Comparison of ENCODE assay signal across 8 cellular contexts in the genomic region with DNA sequence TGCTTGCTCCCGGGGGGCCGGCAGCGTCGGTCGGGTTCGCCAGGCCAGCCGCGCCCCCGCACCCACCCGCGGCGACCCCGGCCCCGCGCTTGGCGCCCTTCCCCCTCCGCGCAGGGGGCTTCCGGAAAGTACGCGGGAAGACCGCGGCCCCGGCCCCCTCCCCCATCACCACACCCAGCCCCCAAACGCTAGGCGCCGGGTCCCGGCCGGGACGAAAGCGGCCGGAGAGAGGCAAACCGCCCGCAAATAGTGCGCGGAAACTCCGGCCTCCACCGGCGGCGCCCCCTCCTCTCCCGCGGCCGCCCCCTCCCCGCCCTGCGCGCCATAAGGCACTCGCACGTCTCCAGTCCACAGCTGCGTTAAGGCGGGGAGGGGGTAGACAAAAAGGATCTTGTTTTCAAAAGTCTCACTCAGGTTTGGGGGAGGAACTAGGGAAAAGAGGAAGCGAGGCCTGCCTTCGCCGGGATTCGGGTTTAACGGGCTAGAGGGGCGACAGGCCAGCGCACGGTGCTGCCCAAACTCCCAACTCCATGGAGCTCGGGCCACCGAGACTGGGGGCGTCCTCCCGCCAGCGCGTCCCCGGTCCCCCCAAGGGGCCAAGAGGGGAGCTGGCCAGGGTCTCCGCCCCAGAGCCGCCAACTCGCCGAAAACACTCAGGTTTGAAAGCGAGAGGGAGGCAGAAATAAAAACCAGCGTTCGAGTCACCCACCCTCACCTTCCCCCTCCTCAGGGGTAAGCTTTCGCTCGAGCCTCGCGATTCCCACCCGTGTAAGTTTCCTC. TPM values are rescaled to one million over a fixed set of nuclear protein-coding genes. Genes with fewer than 3 reads are reported as not detected.
A peak's percentile ranks its signal among the peaks of the same experiment; 100 is the strongest.
DNase-seq lines count a peak whose midpoint lies in the region; ATAC-seq, FAIRE-seq and TF ChIP-seq lines count a peak whose summit lies in the region.

No MANE protein-coding gene starts in this region.

- peaks cover 45% of the 10 kb centered on the region for H3K36me3 Mint-ChIP-seq in Caco-2 (ENCODE audit: insufficient read depth, unreplicated experiment)

- CTCF ChIA-PET in Caco-2 (lab: Charles Lee), result interaction anchor here (2.4 kb wide), 2 partner anchors 10 to 57 kb away, joined by 6 to 9 read pairs; no protein-coding TSS in a partner anchor

- POLR2A ChIA-PET in Caco-2 (lab: Charles Lee), result no interaction called here

- intact Hi-C loops in Caco-2 (cut with micrococcal nuclease; ENCODE audit: unreplicated experiment), result loop anchor here (5.0 kb wide), 1 partner anchor 58 kb away; no protein-coding TSS in a partner anchor

- FAIRE-seq in bronchial epithelial cell (lab: Jason Lieb, UNC), result no peak

- BruUV-seq in Caco-2 (replicated peaks; lab: Mats Ljungman, UMichigan), result no TSS peak

- H3K9me3 Mint-ChIP-seq in Caco-2 (ENCODE audit: unreplicated experiment), result no peaks in the 10 kb centered on the region

- H3K4me3 ChIP-seq in Caco-2 (ENCODE audit: low read depth, low read length) (peak overlapping the region; percentile 95), bronchial epithelial cell (ENCODE audit: low read depth, low read length) (peak overlapping the region; percentile 94)

- no peaks in the 10 kb centered on the region for H3K36me3 ChIP-seq in Caco-2 (ENCODE audit: control insufficient read depth, insufficient read depth, low read length)
- no peaks in the 10 kb centered on the region for H3K36me3 ChIP-seq in bronchial epithelial cell (ENCODE audit: control insufficient read depth, insufficient read depth, low read length)

- H3K9me3 ChIP-seq in Caco-2, result no peaks in the 10 kb centered on the region

- peak overlapping the region; percentile 84 for H3K27ac Mint-ChIP-seq in Caco-2 (ENCODE audit: unreplicated experiment)

- H3K4me1 ChIP-seq in Caco-2, result peaks cover 22% of the 10 kb centered on the region

- DNase-seq in Caco-2 (no peak), T-helper 22 cell (ENCODE audit: low read depth) (peak; percentile 6), bronchial epithelial cell (ENCODE audit: low read depth) (no peak), iris pigment epithelial cell (ENCODE audit: low read depth) (peak; percentile 37)
- peak; percentile 54 for DNase-seq in stimulated activated CD4-positive, alpha-beta T cell treated with anti-CD3 and anti-CD28 coated beads, Interleukin-12 subunit alpha, Interleukin-12 subunit beta, amount 100 ng/mL, for 4 hours

- H3K27me3 Mint-ChIP-seq in Caco-2 (ENCODE audit: insufficient read depth, unreplicated experiment), result no peaks in the 10 kb centered on the region

- TF ChIP-seq RAD21 in Ishikawa (IDR thresholded peaks at IDR 0.05; ENCODE audit: low read depth), result no peak

- no peak for TF ChIP-seq CTCF in Caco-2 (IDR thresholded peaks at IDR 0.05; ENCODE audit: insufficient read depth in 1 of 2, low read depth in 1 of 2, low read length in 1 of 2, severe bottlenecking in 1 of 2, unreplicated experiment in 1 of 2)
- no peak for TF ChIP-seq CTCF in bronchial epithelial cell (IDR thresholded peaks at IDR 0.05; ENCODE audit: insufficient read depth, low read length, severe bottlenecking)

- H3K27me3 ChIP-seq in Caco-2 (replicated peaks; ENCODE audit: control insufficient read depth, insufficient read depth, low read length) (no peaks in the 10 kb centered on the region), bronchial epithelial cell (ENCODE audit: control insufficient read depth, insufficient read depth, low read length) (no peaks in the 10 kb centered on the region)

- H3K4me3 Mint-ChIP-seq in Caco-2 (ENCODE audit: unreplicated experiment), result peak overlapping the region; percentile 100

- TF ChIP-seq EP300 in Ishikawa (IDR thresholded peaks at IDR 0.05; ENCODE audit: borderline replicate concordance), result 0 out of 2 replicates have a peak, but pooled peaks have one; percentile 4

- ATAC-seq in HG03457 (IDR thresholded peaks at IDR 0.05; ENCODE audit: unreplicated experiment) (no peak), HG03108 (IDR thresholded peaks at IDR 0.05; ENCODE audit: unreplicated experiment) (no peak)

- peaks cover 6% of the 10 kb centered on the region for H3K4me1 Mint-ChIP-seq in Caco-2 (ENCODE audit: low read depth, unreplicated experiment)

TF ChIP-seq in Ishikawa, 13 proteins besides CTCF, POLR2A, EP300 and RAD21:
- TF ChIP-seq, protein P1, sequence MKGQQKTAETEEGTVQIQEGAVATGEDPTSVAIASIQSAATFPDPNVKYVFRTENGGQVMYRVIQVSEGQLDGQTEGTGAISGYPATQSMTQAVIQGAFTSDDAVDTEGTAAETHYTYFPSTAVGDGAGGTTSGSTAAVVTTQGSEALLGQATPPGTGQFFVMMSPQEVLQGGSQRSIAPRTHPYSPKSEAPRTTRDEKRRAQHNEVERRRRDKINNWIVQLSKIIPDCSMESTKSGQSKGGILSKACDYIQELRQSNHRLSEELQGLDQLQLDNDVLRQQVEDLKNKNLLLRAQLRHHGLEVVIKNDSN (IDR thresholded peaks at IDR 0.05), result no peak
- no peak for TF ChIP-seq TEAD4 (IDR thresholded peaks at IDR 0.05)
- TF ChIP-seq CEBPB (IDR thresholded peaks at IDR 0.05), result no peak
- TF ChIP-seq NFIC (IDR thresholded peaks at IDR 0.05), result no peak
- no peak for TF ChIP-seq CREB1 (IDR thresholded peaks at IDR 0.05; ENCODE audit: low read depth)
- TF ChIP-seq YY1 (IDR thresholded peaks at IDR 0.05; ENCODE audit: low read depth), result no peak
- 0 out of 2 replicates have a peak, but pooled peaks have one; percentile 25 for TF ChIP-seq EGR1 (IDR thresholded peaks at IDR 0.05)
- peak; percentile 89; the same call in 1 of the 2 replicates for TF ChIP-seq ZBTB7A (IDR thresholded peaks at IDR 0.05; ENCODE audit: low read depth)
- TF ChIP-seq REST (IDR thresholded peaks at IDR 0.05; ENCODE audit: low read depth), result no peak
- TF ChIP-seq, protein P2, sequence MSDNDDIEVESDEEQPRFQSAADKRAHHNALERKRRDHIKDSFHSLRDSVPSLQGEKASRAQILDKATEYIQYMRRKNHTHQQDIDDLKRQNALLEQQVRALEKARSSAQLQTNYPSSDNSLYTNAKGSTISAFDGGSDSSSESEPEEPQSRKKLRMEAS (IDR thresholded peaks at IDR 0.05), result no peak
- TF ChIP-seq FOXM1 (IDR thresholded peaks at IDR 0.05; ENCODE audit: borderline replicate concordance, low read depth), result no peak
- no peak; the same call in 1 of the 2 replicates for TF ChIP-seq TCF12 (IDR thresholded peaks at IDR 0.05; ENCODE audit: low read depth)
- 0 out of 2 replicates have a peak, but pooled peaks have one; percentile 4 for TF ChIP-seq TAF1 (IDR thresholded peaks at IDR 0.05; ENCODE audit: low read depth)

RNA-seq across cellular contexts. Expression of gene ANP32A, which starts 1.8 kb away (rescaled TPM):
- 169 and 178 TPM in 2 replicates for total RNA-seq in Caco-2 (2022)
- 42.6 and 44.2 TPM in 2 replicates for total RNA-seq in bronchial epithelial cell

Comparison
In these comparisons a context has a peak if more than half of its experiments do, and no peak if none do; other contexts are left out.
1. DNase-seq: peak in T-helper 22 cell (single experiment), iris pigment epithelial cell (single experiment) and stimulated activated CD4-positive, alpha-beta T cell treated with anti-CD3 and anti-CD28 coated beads, Interleukin-12 subunit alpha, Interleukin-12 subunit beta, amount 100 ng/mL, for 4 hours (single experiment); none in Caco-2 (0 of 2) and bronchial epithelial cell (single experiment).